Comparison of ENCODE assay signal across 8 cellular contexts in genomic region chr11:119673389-119674336, GRCh38. TPM values are rescaled to one million over a fixed set of nuclear protein-coding genes. Genes with fewer than 3 reads are reported as not detected.
DNase-seq lines count a peak whose midpoint lies in the region; ATAC-seq and TF ChIP-seq lines count a peak whose summit lies in the region.

No MANE protein-coding gene starts in this region.

- no peak overlapping the region for H3K4me3 ChIP-seq in DND-41 (ENCODE audit: low read depth in 1 of 2, low read length in 2 of 2)

- H3K27me3 ChIP-seq in DND-41 (ENCODE audit: insufficient read depth, low read length, poor library complexity) = peaks cover 5% of the 10 kb centered on the region

- no peaks in the 10 kb centered on the region for H3K36me3 ChIP-seq in DND-41 (ENCODE audit: insufficient read depth, low read length)

- no peak overlapping the region for H2AFZ ChIP-seq in DND-41 (ENCODE audit: low read depth, low read length)

- no peaks in the 10 kb centered on the region for H3K27me3 Mint-ChIP-seq in activated CD4-positive, alpha-beta T cell treated with anti-CD3 and anti-CD28 coated beads, Interleukin-2, amount 10 ng/mL, durations not matched to agents 7 days and 5 days
- peaks cover 12% of the 10 kb centered on the region for H3K27me3 Mint-ChIP-seq in nephron progenitor cell (ENCODE audit: low read depth, poor library complexity)

- no peak overlapping the region for H3K9ac ChIP-seq in DND-41 (ENCODE audit: low read depth, low read length)

- H3K9me3 Mint-ChIP-seq in activated CD4-positive, alpha-beta T cell treated with anti-CD3 and anti-CD28 coated beads, Interleukin-2, amount 10 ng/mL, durations not matched to agents 7 days and 5 days = no peaks in the 10 kb centered on the region
- H3K9me3 Mint-ChIP-seq in nephron progenitor cell = peaks cover 9% of the 10 kb centered on the region

- H3K36me3 Mint-ChIP-seq in activated CD4-positive, alpha-beta T cell treated with anti-CD3 and anti-CD28 coated beads, Interleukin-2, amount 10 ng/mL, durations not matched to agents 7 days and 5 days (ENCODE audit: low read depth) = no peaks in the 10 kb centered on the region
- peaks cover 46% of the 10 kb centered on the region for H3K36me3 Mint-ChIP-seq in nephron progenitor cell (ENCODE audit: low read depth)

- ATAC-seq in DND-41 (ENCODE audit: insufficient read depth, low read depth) (peak; percentile 61), HG03196 (IDR thresholded peaks at IDR 0.05; ENCODE audit: unreplicated experiment) (peak; percentile 89)

- DNase-seq in DND-41 = peak; percentile 33
- DNase-seq in GM19240 (ENCODE audit: insufficient read length, low spot score) = peak; percentile 68
- DNase-seq in activated CD4-positive, alpha-beta T cell treated with anti-CD3 and anti-CD28 coated beads, Interleukin-2, amount 10 ng/mL, durations not matched to agents 7 days and 5 days = peak; percentile 36
- DNase-seq in nephron progenitor cell = no peak
- no peak for DNase-seq in SK-N-DZ (ENCODE audit: low spot score)
- no peak for DNase-seq in NCI-H1105 (lab: John Stamatoyannopoulos, UW)
- DNase-seq in amniotic stem cell (lab: John Stamatoyannopoulos, UW) = no peak

- peaks cover 9% of the 10 kb centered on the region for H3K4me1 Mint-ChIP-seq in activated CD4-positive, alpha-beta T cell treated with anti-CD3 and anti-CD28 coated beads, Interleukin-2, amount 10 ng/mL, durations not matched to agents 7 days and 5 days
- H3K4me1 Mint-ChIP-seq in nephron progenitor cell = peaks cover 13% of the 10 kb centered on the region

- no peaks in the 10 kb centered on the region for H3K79me2 ChIP-seq in DND-41 (ENCODE audit: insufficient read depth, low read length)

- CTCF ChIA-PET in activated CD4-positive, alpha-beta T cell treated with anti-CD3 and anti-CD28 coated beads, Interleukin-2, amount 10 ng/mL, durations not matched to agents 7 days and 5 days (lab: Charles Lee) = interaction anchor here (0.9 to 2.9 kb wide), 4 partner anchors 17 to 66 kb away, joined by 3 to 11 read pairs (median 5); partner anchors contain the start of gene NECTIN1

- peaks cover 11% of the 10 kb centered on the region for H3K4me1 ChIP-seq in DND-41 (ENCODE audit: insufficient read depth, low read length)

- H4K20me1 ChIP-seq in DND-41 (ENCODE audit: insufficient read depth, low read length) = no peaks in the 10 kb centered on the region

- no peak overlapping the region for H3K27ac ChIP-seq in DND-41 (ENCODE audit: low read length)

- TF ChIP-seq CTCF in DND-41 (IDR thresholded peaks at IDR 0.05; ENCODE audit: borderline replicate concordance, extremely low read depth, low read length, poor library complexity, severe bottlenecking) (peak; percentile 33), nephron progenitor cell (IDR thresholded peaks at IDR 0.05) (no peak)

- no peak overlapping the region for H3K27ac Mint-ChIP-seq in activated CD4-positive, alpha-beta T cell treated with anti-CD3 and anti-CD28 coated beads, Interleukin-2, amount 10 ng/mL, durations not matched to agents 7 days and 5 days
- H3K27ac Mint-ChIP-seq in nephron progenitor cell = peak overlapping the region; percentile 84

- POLR2A ChIA-PET in activated CD4-positive, alpha-beta T cell treated with anti-CD3 and anti-CD28 coated beads, Interleukin-2, amount 10 ng/mL, durations not matched to agents 7 days and 5 days (lab: Charles Lee) = no interaction called here

- no peaks in the 10 kb centered on the region for H3K9me3 ChIP-seq in DND-41 (ENCODE audit: insufficient read depth, low read length, severe bottlenecking)

- H3K4me3 Mint-ChIP-seq in activated CD4-positive, alpha-beta T cell treated with anti-CD3 and anti-CD28 coated beads, Interleukin-2, amount 10 ng/mL, durations not matched to agents 7 days and 5 days = no peak overlapping the region
- H3K4me3 Mint-ChIP-seq in nephron progenitor cell = no peak overlapping the region

- no peak overlapping the region for H3K4me2 ChIP-seq in DND-41 (ENCODE audit: insufficient read depth, low read length)

RNA-seq across cellular contexts. Expression of gene NECTIN1, which starts 55.3 kb away (rescaled TPM):
- under 1 TPM; 0.21 to 0.30 TPM for total RNA-seq in activated CD4-positive, alpha-beta T cell treated with anti-CD3 and anti-CD28 coated beads, Interleukin-2, amount 10 ng/mL, durations not matched to agents 7 days and 5 days
- polyA plus RNA-seq in SK-N-DZ (2014; cell fraction: cytosol; rRNA removed) = 6.1 and 7.1 TPM in 2 replicates
- 3.6 and 3.9 TPM in 2 replicates for polyA plus RNA-seq in SK-N-DZ (2014; cell fraction: nucleus; rRNA removed)

Comparison
In these comparisons a context has a peak if more than half of its experiments do, and no peak if none do; other contexts are left out.
1. DNase-seq: peak in DND-41 (single experiment), GM19240 (single experiment) and activated CD4-positive, alpha-beta T cell treated with anti-CD3 and anti-CD28 coated beads, Interleukin-2, amount 10 ng/mL, durations not matched to agents 7 days and 5 days (single experiment); none in nephron progenitor cell (single experiment), SK-N-DZ (single experiment), NCI-H1105 (single experiment) and amniotic stem cell (single experiment).